ENCODE assay signal across 3 cellular contexts in genomic region chr7:82696631-82697030, GRCh38.
TF ChIP-seq lines count a peak whose summit lies in the region.

No MANE protein-coding gene starts in this region.

TF ChIP-seq in GM23338, 12 proteins besides CTCF, POLR2A, EP300 and RAD21 (continues in another document):
- TF ChIP-seq, protein P1, sequence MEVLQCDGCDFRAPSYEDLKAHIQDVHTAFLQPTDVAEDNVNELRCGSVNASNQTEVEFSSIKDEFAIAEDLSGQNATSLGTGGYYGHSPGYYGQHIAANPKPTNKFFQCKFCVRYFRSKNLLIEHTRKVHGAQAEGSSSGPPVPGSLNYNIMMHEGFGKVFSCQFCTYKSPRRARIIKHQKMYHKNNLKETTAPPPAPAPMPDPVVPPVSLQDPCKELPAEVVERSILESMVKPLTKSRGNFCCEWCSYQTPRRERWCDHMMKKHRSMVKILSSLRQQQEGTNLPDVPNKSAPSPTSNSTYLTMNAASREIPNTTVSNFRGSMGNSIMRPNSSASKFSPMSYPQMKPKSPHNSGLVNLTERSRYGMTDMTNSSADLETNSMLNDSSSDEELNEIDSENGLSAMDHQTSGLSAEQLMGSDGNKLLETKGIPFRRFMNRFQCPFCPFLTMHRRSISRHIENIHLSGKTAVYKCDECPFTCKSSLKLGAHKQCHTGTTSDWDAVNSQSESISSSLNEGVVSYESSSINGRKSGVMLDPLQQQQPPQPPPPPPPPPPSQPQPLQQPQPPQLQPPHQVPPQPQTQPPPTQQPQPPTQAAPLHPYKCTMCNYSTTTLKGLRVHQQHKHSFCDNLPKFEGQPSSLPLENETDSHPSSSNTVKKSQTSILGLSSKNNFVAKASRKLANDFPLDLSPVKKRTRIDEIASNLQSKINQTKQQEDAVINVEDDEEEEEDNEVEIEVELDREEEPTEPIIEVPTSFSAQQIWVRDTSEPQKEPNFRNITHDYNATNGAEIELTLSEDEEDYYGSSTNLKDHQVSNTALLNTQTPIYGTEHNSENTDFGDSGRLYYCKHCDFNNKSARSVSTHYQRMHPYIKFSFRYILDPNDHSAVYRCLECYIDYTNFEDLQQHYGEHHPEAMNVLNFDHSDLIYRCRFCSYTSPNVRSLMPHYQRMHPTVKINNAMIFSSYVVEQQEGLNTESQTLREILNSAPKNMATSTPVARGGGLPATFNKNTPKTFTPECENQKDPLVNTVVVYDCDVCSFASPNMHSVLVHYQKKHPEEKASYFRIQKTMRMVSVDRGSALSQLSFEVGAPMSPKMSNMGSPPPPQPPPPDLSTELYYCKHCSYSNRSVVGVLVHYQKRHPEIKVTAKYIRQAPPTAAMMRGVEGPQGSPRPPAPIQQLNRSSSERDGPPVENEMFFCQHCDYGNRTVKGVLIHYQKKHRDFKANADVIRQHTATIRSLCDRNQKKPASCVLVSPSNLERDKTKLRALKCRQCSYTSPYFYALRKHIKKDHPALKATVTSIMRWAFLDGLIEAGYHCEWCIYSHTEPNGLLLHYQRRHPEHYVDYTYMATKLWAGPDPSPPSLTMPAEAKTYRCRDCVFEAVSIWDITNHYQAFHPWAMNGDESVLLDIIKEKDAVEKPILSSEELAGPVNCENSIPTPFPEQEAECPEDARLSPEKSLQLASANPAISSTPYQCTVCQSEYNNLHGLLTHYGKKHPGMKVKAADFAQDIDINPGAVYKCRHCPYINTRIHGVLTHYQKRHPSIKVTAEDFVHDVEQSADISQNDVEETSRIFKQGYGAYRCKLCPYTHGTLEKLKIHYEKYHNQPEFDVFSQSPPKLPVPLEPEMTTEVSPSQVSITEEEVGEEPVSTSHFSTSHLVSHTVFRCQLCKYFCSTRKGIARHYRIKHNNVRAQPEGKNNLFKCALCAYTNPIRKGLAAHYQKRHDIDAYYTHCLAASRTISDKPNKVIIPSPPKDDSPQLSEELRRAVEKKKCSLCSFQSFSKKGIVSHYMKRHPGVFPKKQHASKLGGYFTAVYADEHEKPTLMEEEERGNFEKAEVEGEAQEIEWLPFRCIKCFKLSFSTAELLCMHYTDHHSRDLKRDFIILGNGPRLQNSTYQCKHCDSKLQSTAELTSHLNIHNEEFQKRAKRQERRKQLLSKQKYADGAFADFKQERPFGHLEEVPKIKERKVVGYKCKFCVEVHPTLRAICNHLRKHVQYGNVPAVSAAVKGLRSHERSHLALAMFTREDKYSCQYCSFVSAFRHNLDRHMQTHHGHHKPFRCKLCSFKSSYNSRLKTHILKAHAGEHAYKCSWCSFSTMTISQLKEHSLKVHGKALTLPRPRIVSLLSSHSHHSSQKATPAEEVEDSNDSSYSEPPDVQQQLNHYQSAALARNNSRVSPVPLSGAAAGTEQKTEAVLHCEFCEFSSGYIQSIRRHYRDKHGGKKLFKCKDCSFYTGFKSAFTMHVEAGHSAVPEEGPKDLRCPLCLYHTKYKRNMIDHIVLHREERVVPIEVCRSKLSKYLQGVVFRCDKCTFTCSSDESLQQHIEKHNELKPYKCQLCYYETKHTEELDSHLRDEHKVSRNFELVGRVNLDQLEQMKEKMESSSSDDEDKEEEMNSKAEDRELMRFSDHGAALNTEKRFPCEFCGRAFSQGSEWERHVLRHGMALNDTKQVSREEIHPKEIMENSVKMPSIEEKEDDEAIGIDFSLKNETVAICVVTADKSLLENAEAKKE (CRISPR knock-in tag; IDR thresholded peaks at IDR 0.05): no peak
- no peak for TF ChIP-seq EZH2 (IDR thresholded peaks at IDR 0.05; ENCODE audit: low read depth, unreplicated experiment)

TF ChIP-seq in IMR-90, 13 proteins besides CTCF, POLR2A, EP300 and RAD21:
- TF ChIP-seq RCOR1 (IDR thresholded peaks at IDR 0.05; ENCODE audit: insufficient replicate concordance, low read length) (no peak), CEBPB (IDR thresholded peaks at IDR 0.05; ENCODE audit: low read depth, low read length) (no peak), FOS (IDR thresholded peaks at IDR 0.05; ENCODE audit: low read depth, low read length) (no peak), NFE2L2 (IDR thresholded peaks at IDR 0.05; ENCODE audit: low read depth, low read length) (no peak), CHD1 (IDR thresholded peaks at IDR 0.05; ENCODE audit: low read depth, low read length) (no peak), BHLHE40 (IDR thresholded peaks at IDR 0.05; ENCODE audit: low read depth, low read length) (no peak)
- TF ChIP-seq, protein P2, sequence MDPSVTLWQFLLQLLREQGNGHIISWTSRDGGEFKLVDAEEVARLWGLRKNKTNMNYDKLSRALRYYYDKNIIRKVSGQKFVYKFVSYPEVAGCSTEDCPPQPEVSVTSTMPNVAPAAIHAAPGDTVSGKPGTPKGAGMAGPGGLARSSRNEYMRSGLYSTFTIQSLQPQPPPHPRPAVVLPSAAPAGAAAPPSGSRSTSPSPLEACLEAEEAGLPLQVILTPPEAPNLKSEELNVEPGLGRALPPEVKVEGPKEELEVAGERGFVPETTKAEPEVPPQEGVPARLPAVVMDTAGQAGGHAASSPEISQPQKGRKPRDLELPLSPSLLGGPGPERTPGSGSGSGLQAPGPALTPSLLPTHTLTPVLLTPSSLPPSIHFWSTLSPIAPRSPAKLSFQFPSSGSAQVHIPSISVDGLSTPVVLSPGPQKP (IDR thresholded peaks at IDR 0.05; ENCODE audit: borderline replicate concordance, low read depth, low read length): no peak

TF ChIP-seq in H1, 55 proteins besides CTCF, POLR2A, EP300 and RAD21:
- TF ChIP-seq SP1 (IDR thresholded peaks at IDR 0.05; ENCODE audit: low read depth, low read length) (no peak), GTF2F1 (IDR thresholded peaks at IDR 0.05; ENCODE audit: borderline replicate concordance, low read depth, low read length) (no peak), CREB1 (IDR thresholded peaks at IDR 0.05) (no peak), BCL11A (IDR thresholded peaks at IDR 0.05; ENCODE audit: low read depth in 2 of 2, low read length in 2 of 2) (no peak), SRF (IDR thresholded peaks at IDR 0.05; ENCODE audit: low read depth, low read length) (no peak), ATF3 (IDR thresholded peaks at IDR 0.05; ENCODE audit: insufficient read depth, low read depth, low read length) (no peak), SIX5 (IDR thresholded peaks at IDR 0.05; ENCODE audit: low read depth, low read length) (no peak), CEBPB (IDR thresholded peaks at IDR 0.05; ENCODE audit: low read depth, low read length) (no peak), HDAC6 (IDR thresholded peaks at IDR 0.05; ENCODE audit: low read depth, low read length) (no peak), EGR1 (IDR thresholded peaks at IDR 0.05; ENCODE audit: borderline replicate concordance, low read depth, low read length) (no peak), CTBP2 (IDR thresholded peaks at IDR 0.05; ENCODE audit: borderline replicate concordance, insufficient read depth, insufficient read length, low read length) (no peak), RXRA (IDR thresholded peaks at IDR 0.05; ENCODE audit: insufficient read depth, low read depth, low read length) (no peak), SAP30 (IDR thresholded peaks at IDR 0.05; ENCODE audit: insufficient read depth, insufficient replicate concordance, low read length) (no peak), CBX5 (IDR thresholded peaks at IDR 0.05; ENCODE audit: low read depth, low read length) (no peak)
- TF ChIP-seq, protein P3, sequence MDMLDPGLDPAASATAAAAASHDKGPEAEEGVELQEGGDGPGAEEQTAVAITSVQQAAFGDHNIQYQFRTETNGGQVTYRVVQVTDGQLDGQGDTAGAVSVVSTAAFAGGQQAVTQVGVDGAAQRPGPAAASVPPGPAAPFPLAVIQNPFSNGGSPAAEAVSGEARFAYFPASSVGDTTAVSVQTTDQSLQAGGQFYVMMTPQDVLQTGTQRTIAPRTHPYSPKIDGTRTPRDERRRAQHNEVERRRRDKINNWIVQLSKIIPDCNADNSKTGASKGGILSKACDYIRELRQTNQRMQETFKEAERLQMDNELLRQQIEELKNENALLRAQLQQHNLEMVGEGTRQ (IDR thresholded peaks at IDR 0.05; ENCODE audit: low read length): no peak
TF ChIP-seq in H1: peak in this region for 0.
